In the genomic region with DNA sequence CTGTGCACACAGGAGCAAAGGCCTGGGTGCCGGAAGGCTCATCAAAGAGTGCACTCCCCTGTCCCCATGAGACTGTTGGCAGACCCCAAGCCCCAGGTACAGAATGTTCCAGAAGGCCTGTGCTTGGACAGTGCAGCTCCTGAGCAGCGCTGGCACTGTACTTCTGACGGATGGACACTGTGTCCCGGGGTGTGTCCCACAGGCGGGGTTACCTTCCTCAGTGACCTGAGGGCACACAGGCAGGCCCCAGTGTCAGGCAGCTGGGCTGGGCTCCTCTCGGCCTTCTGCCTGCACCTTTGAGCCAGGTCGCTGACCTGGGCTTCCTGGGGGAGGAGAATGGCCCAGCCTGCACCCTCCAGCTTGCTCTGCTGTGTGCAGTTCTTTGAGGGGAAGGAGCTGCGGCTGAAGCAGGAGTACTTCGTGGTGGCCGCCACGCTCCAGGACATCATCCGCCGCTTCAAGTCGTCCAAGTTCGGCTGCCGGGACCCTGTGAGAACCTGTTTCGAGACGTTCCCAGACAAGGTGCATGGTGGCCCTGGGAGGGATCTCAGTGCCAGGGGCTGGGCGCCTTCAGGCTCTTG, we compare ENCODE assay signal across 20 cellular contexts. TPM values are rescaled to one million over a fixed set of nuclear protein-coding genes. Genes with fewer than 3 reads are reported as not detected.
DNase-seq lines count a peak whose midpoint lies in the region; ATAC-seq, FAIRE-seq and TF ChIP-seq lines count a peak whose summit lies in the region.
"Had no signal": no experiment of that assay in that cellular context is flagged by ENCODE, and none has a peak within 500 bp of the region (broad histone marks: within the 10 kb centered on the region; RNA-seq: fewer than 3 reads in every experiment).

No MANE protein-coding gene starts in this region.

- peaks cover 0 to 56% (median 28%) of the 10 kb centered on the region in 9 donors for H3K4me1 ChIP-seq in heart right ventricle
- H3K4me1 ChIP-seq in pancreas = peaks cover 0 to 4% (median 0%) of the 10 kb centered on the region in 3 donors
- H3K4me1 ChIP-seq in uterus = no peaks in the 10 kb centered on the region
- H3K4me1 ChIP-seq: neural progenitor cell had no signal

- no peak overlapping the region for H3K4me3 Mint-ChIP-seq in activated naive CD4-positive, alpha-beta T cell treated with anti-CD3 and anti-CD28 coated beads for 36 hours
- no peak overlapping the region for H3K4me3 Mint-ChIP-seq in type B pancreatic cell
- H3K4me3 Mint-ChIP-seq: memory B cell, neural progenitor cell had no signal

- no peaks in the 10 kb centered on the region for H3K9me3 Mint-ChIP-seq in activated naive CD4-positive, alpha-beta T cell treated with anti-CD3 and anti-CD28 coated beads for 36 hours
- no peaks in the 10 kb centered on the region for H3K9me3 Mint-ChIP-seq in activated naive CD4-positive, alpha-beta T cell treated with anti-CD3 and anti-CD28 coated beads, Interleukin-2, amount 50 U/mL, for 72 hours
- H3K9me3 Mint-ChIP-seq in type B pancreatic cell = no peaks in the 10 kb centered on the region
- H3K9me3 Mint-ChIP-seq: memory B cell, neural progenitor cell had no signal

- intact Hi-C loops in activated naive CD4-positive, alpha-beta T cell treated with anti-CD3 and anti-CD28 coated beads for 36 hours (cut with micrococcal nuclease) = no loop called here
- intact Hi-C loops in heart right ventricle (cut with DNase I) (no loop called here), pancreas (cut with DNase I) (no loop called here), uterus (cut with DNase I; ENCODE audit: low total_unique reads) (no loop called here)

- H3K4me3 ChIP-seq in heart right ventricle (no peak overlapping the region), pancreas (no peak overlapping the region), uterus (no peak overlapping the region)
- H3K4me3 ChIP-seq: neural progenitor cell, SJCRH30 had no signal

- no peak for TF ChIP-seq POLR2A in uterus (IDR thresholded peaks at IDR 0.05)

- H3K36me3 Mint-ChIP-seq in activated naive CD4-positive, alpha-beta T cell treated with anti-CD3 and anti-CD28 coated beads for 36 hours (ENCODE audit: low read depth) = peaks cover 12% of the 10 kb centered on the region
- peaks cover 0 to 4% of the 10 kb centered on the region in 2 donors for H3K36me3 Mint-ChIP-seq in activated naive CD4-positive, alpha-beta T cell treated with anti-CD3 and anti-CD28 coated beads, Interleukin-2, amount 50 U/mL, for 72 hours
- peaks cover 3% of the 10 kb centered on the region for H3K36me3 Mint-ChIP-seq in type B pancreatic cell

- H3K9me3 ChIP-seq in heart right ventricle (no peaks in the 10 kb centered on the region), pancreas (no peaks in the 10 kb centered on the region), uterus (no peaks in the 10 kb centered on the region)
- H3K9me3 ChIP-seq: SJCRH30 had no signal

- TF ChIP-seq CTCF in heart right ventricle (IDR thresholded peaks at IDR 0.05) (no peak), pancreas (IDR thresholded peaks at IDR 0.05) (no peak), uterus (IDR thresholded peaks at IDR 0.05) (no peak), type B pancreatic cell (conservative IDR thresholded peaks at IDR 0.05) (no peak)

- H3K4me1 Mint-ChIP-seq in activated naive CD4-positive, alpha-beta T cell treated with anti-CD3 and anti-CD28 coated beads for 36 hours (ENCODE audit: low read depth) = peaks cover 1% of the 10 kb centered on the region
- H3K4me1 Mint-ChIP-seq in type B pancreatic cell (ENCODE audit: unreplicated experiment) = no peaks in the 10 kb centered on the region
- H3K4me1 Mint-ChIP-seq: neural progenitor cell had no signal

- FAIRE-seq in pancreas (lab: Jason Lieb, UNC) = no peak
- FAIRE-seq: frontal cortex had no signal

- CTCF ChIA-PET in activated naive CD4-positive, alpha-beta T cell treated with anti-CD3 and anti-CD28 coated beads for 36 hours (lab: Charles Lee) = no interaction called here

- H3K27ac ChIP-seq in heart right ventricle (peak overlapping the region in 9 of 10 donors; percentile 31 to 68 (median 58)), pancreas (no peak overlapping the region), uterus (no peak overlapping the region)
- H3K27ac ChIP-seq: neural progenitor cell, SJCRH30 had no signal

- H3K27me3 ChIP-seq in heart right ventricle (no peaks in the 10 kb centered on the region), pancreas (no peaks in the 10 kb centered on the region), uterus (no peaks in the 10 kb centered on the region)
- H3K27me3 ChIP-seq: neural progenitor cell, SJCRH30 had no signal

- DNase-seq in activated naive CD4-positive, alpha-beta T cell treated with anti-CD3 and anti-CD28 coated beads for 36 hours = no peak
- no peak for DNase-seq in activated naive CD4-positive, alpha-beta T cell treated with anti-CD3 and anti-CD28 coated beads, Interleukin-2, amount 50 U/mL, for 72 hours (ENCODE audit: low spot score in 2 of 2)
- DNase-seq in heart right ventricle = no peak
- DNase-seq in pancreas = peak; percentile 0 to 49 (median 14)
- peak; percentile 6 to 14 for DNase-seq in uterus
- no peak for DNase-seq in type B pancreatic cell (ENCODE audit: extremely low spot score, unreplicated experiment)
- DNase-seq: ACHN; activated CD4-positive, CD25-positive, alpha-beta regulatory T cell treated with anti-CD3 and anti-CD28 coated beads, Interleukin-2, amount 50 U/mL, for 72 hours; amygdala; DND-41; IMR-90; NCI-H1930; SJCRH30; stimulated activated CD4-positive, alpha-beta T cell treated with anti-CD3 and anti-CD28 coated beads, Interleukin-4, amount 100 ng/mL, for 4 hours; trophoblast cell had no signal

- H3K27ac Mint-ChIP-seq in activated naive CD4-positive, alpha-beta T cell treated with anti-CD3 and anti-CD28 coated beads for 36 hours = peak overlapping the region; percentile 30
- no peak overlapping the region for H3K27ac Mint-ChIP-seq in activated naive CD4-positive, alpha-beta T cell treated with anti-CD3 and anti-CD28 coated beads, Interleukin-2, amount 50 U/mL, for 72 hours
- no peak overlapping the region for H3K27ac Mint-ChIP-seq in type B pancreatic cell
- H3K27ac Mint-ChIP-seq: memory B cell, neural progenitor cell had no signal

- ATAC-seq in activated naive CD4-positive, alpha-beta T cell treated with anti-CD3 and anti-CD28 coated beads, Interleukin-2, amount 50 U/mL, for 72 hours = no peak
- ATAC-seq in heart right ventricle (peak in 1 of 8 donors; percentile 17), pancreas (no peak), GM21390 (IDR thresholded peaks at IDR 0.05; ENCODE audit: unreplicated experiment) (no peak), GM18907 (IDR thresholded peaks at IDR 0.05; ENCODE audit: unreplicated experiment) (no peak)

- no peaks in the 10 kb centered on the region for H3K27me3 Mint-ChIP-seq in activated naive CD4-positive, alpha-beta T cell treated with anti-CD3 and anti-CD28 coated beads for 36 hours (ENCODE audit: low read depth)
- H3K27me3 Mint-ChIP-seq in type B pancreatic cell = no peaks in the 10 kb centered on the region
- H3K27me3 Mint-ChIP-seq: memory B cell had no signal

- WGBS in heart right ventricle, 2 donors = 87 to 88% methylated on average over 19 of the region's 19 CpGs
- WGBS in pancreas, 2 donors = 93 to 95% methylated on average over 19 of the region's 19 CpGs

- peaks cover 4 to 99% (median 73%) of the 10 kb centered on the region in 9 donors for H3K36me3 ChIP-seq in heart right ventricle
- peaks cover 0 to 35% (median 4%) of the 10 kb centered on the region in 3 donors for H3K36me3 ChIP-seq in pancreas
- no peaks in the 10 kb centered on the region for H3K36me3 ChIP-seq in uterus
- H3K36me3 ChIP-seq: neural progenitor cell had no signal

RNA-seq across cellular contexts. Expression of gene PYGB, which starts 30.1 kb away (rescaled TPM):
- total RNA-seq in activated naive CD4-positive, alpha-beta T cell treated with anti-CD3 and anti-CD28 coated beads for 36 hours = 10 to 100 TPM; 19.6 to 20.0 TPM
- 10 to 100 TPM; 19.1 to 30.8 TPM for total RNA-seq in activated naive CD4-positive, alpha-beta T cell treated with anti-CD3 and anti-CD28 coated beads, Interleukin-2, amount 50 U/mL, for 72 hours
- total RNA-seq in heart right ventricle (100 to 1,000 TPM; 203 to 462 (median 276) TPM), pancreas (10 to 100 TPM; 17.4 to 25.0 (median 23.7) TPM), uterus (10 to 100 TPM; 26.2 to 87.9 (median 49.8) TPM), type B pancreatic cell (ENCODE audit: low replicate concordance) (39.3 and 52.2 TPM in 2 replicates)
- polyA plus RNA-seq in heart right ventricle (100 to 1,000 TPM in 1 of 2 donors, 10 to 100 TPM in 1; 83.1 to 250 TPM), pancreas (10 to 100 TPM; 37.2 TPM)

Comparison
In these comparisons a context has a peak if more than half of its experiments do, and no peak if none do; other contexts are left out.
1. DNase-seq: peak in pancreas (6 of 6) and uterus (2 of 2); none in activated naive CD4-positive, alpha-beta T cell treated with anti-CD3 and anti-CD28 coated beads for 36 hours (single experiment), activated naive CD4-positive, alpha-beta T cell treated with anti-CD3 and anti-CD28 coated beads, Interleukin-2, amount 50 U/mL, for 72 hours (0 of 2), heart right ventricle (0 of 2) and type B pancreatic cell (single experiment).
2. H3K27ac ChIP-seq: peak in heart right ventricle (9 of 10); none in pancreas (0 of 4) and uterus (0 of 2).